Comparison of ENCODE assay signal across 8 cellular contexts in genomic region chr11:36306888-36307287, GRCh38. TPM values are rescaled to one million over a fixed set of nuclear protein-coding genes. Genes with fewer than 3 reads are reported as not detected.
DNase-seq lines count a peak whose midpoint lies in the region; ATAC-seq and TF ChIP-seq lines count a peak whose summit lies in the region.

No MANE protein-coding gene starts in this region.

- peaks cover 8% of the 10 kb centered on the region for H3K27me3 Mint-ChIP-seq in activated CD4-positive, alpha-beta T cell treated with anti-CD3 and anti-CD28 coated beads, Interleukin-2, amount 10 ng/mL, durations not matched to agents 24 days and 14 days
- H3K27me3 Mint-ChIP-seq in endodermal cell (ENCODE audit: insufficient read depth), result peaks cover 29% of the 10 kb centered on the region

- H3K4me1 ChIP-seq in OCI-LY1 (ENCODE audit: insufficient read depth, low read length, severe bottlenecking) (no peaks in the 10 kb centered on the region), endodermal cell (ENCODE audit: control insufficient read depth, insufficient read depth, low read length) (no peaks in the 10 kb centered on the region)

- 33 to 42% methylated on average over 3 of the region's 3 CpGs for WGBS in endodermal cell (ENCODE audit: insufficient coverage in 1 of 2, insufficient read length in 1 of 2), 2 experiments

- H3K27ac ChIP-seq in OCI-LY1 (ENCODE audit: low read depth, low read length, poor library complexity, severe bottlenecking), result no peak overlapping the region
- H3K27ac ChIP-seq in endodermal cell (ENCODE audit: low read depth, low read length), result no peak overlapping the region

- no peak for ATAC-seq in stimulated activated naive CD8-positive, alpha-beta T cell treated with anti-CD3 and anti-CD28 coated beads, Interleukin-15, Interleukin-2, amounts not matched to agents 100 U/mL and 50 U/mL, for 24 hours
- no peak for ATAC-seq in HG03432 (IDR thresholded peaks at IDR 0.05; ENCODE audit: unreplicated experiment)

- H3K27me3 ChIP-seq in OCI-LY1 (ENCODE audit: insufficient read depth, low read length), result no peaks in the 10 kb centered on the region
- H3K27me3 ChIP-seq in endodermal cell (ENCODE audit: control insufficient read depth, insufficient read depth, low read length, poor library complexity, severe bottlenecking), result peaks cover 19% of the 10 kb centered on the region

- H3K36me3 ChIP-seq in OCI-LY1 (ENCODE audit: insufficient read depth, low read length) (no peaks in the 10 kb centered on the region), endodermal cell (ENCODE audit: control insufficient read depth, insufficient read depth, low read length) (no peaks in the 10 kb centered on the region)

- H3K4me1 Mint-ChIP-seq in activated CD4-positive, alpha-beta T cell treated with anti-CD3 and anti-CD28 coated beads, Interleukin-2, amount 10 ng/mL, durations not matched to agents 24 days and 14 days, result peaks cover 4% of the 10 kb centered on the region
- H3K4me1 Mint-ChIP-seq in endodermal cell, result no peaks in the 10 kb centered on the region

- peaks cover 4% of the 10 kb centered on the region for H3K9me3 Mint-ChIP-seq in activated CD4-positive, alpha-beta T cell treated with anti-CD3 and anti-CD28 coated beads, Interleukin-2, amount 10 ng/mL, durations not matched to agents 24 days and 14 days
- H3K9me3 Mint-ChIP-seq in endodermal cell, result peaks cover 2% of the 10 kb centered on the region

- no peaks in the 10 kb centered on the region for H3K79me2 ChIP-seq in OCI-LY1 (ENCODE audit: insufficient read depth, low read length)

- intact Hi-C loops in activated CD4-positive, alpha-beta T cell treated with anti-CD3 and anti-CD28 coated beads, Interleukin-2, amount 10 ng/mL, durations not matched to agents 24 days and 14 days (cut with micrococcal nuclease), result loop anchor here (1.0 kb wide), 3 partner anchors 46 to 185 kb away; no protein-coding TSS in a partner anchor

- H3K9me3 ChIP-seq in OCI-LY1 (ENCODE audit: low read length), result no peaks in the 10 kb centered on the region
- no peaks in the 10 kb centered on the region for H3K9me3 ChIP-seq in endodermal cell (ENCODE audit: control insufficient read depth, low read length)

- H3K4me2 ChIP-seq in OCI-LY1 (ENCODE audit: low read length), result no peak overlapping the region

- no peak overlapping the region for H2AFZ ChIP-seq in OCI-LY1 (ENCODE audit: low read length)

- H3K4me3 ChIP-seq in OCI-LY1 (ENCODE audit: low read depth, low read length, poor library complexity, severe bottlenecking) (no peak overlapping the region), endodermal cell (ENCODE audit: low read length) (no peak overlapping the region)

- H3F3A ChIP-seq in OCI-LY1 (ENCODE audit: insufficient read depth, low read length), result no peaks in the 10 kb centered on the region

- H3K4me3 Mint-ChIP-seq in activated CD4-positive, alpha-beta T cell treated with anti-CD3 and anti-CD28 coated beads, Interleukin-2, amount 10 ng/mL, durations not matched to agents 24 days and 14 days, result no peak overlapping the region
- no peak overlapping the region for H3K4me3 Mint-ChIP-seq in endodermal cell

- H3K9me2 ChIP-seq in OCI-LY1 (ENCODE audit: low read depth, low read length), result no peaks in the 10 kb centered on the region

- no peaks in the 10 kb centered on the region for H3K36me3 Mint-ChIP-seq in activated CD4-positive, alpha-beta T cell treated with anti-CD3 and anti-CD28 coated beads, Interleukin-2, amount 10 ng/mL, durations not matched to agents 24 days and 14 days (ENCODE audit: low read depth)
- no peaks in the 10 kb centered on the region for H3K36me3 Mint-ChIP-seq in endodermal cell (ENCODE audit: low read depth)

- peak; percentile 72 for DNase-seq in activated CD4-positive, alpha-beta T cell treated with anti-CD3 and anti-CD28 coated beads, Interleukin-2, amount 10 ng/mL, durations not matched to agents 24 days and 14 days
- DNase-seq in activated CD4-positive, alpha-beta T cell treated with anti-CD3 and anti-CD28 coated beads, Interleukin-2, amount 50 U/mL, for 4 hours, result no peak
- DNase-seq in endodermal cell (peak; percentile 66), NCI-H226 (no peak)
- peak; percentile 14 for DNase-seq in stimulated activated naive CD8-positive, alpha-beta T cell treated with anti-CD3 and anti-CD28 coated beads, Interleukin-15, Interleukin-2, amounts not matched to agents 100 U/mL and 50 U/mL, for 24 hours
- DNase-seq in activated CD4-positive, CD25-positive, alpha-beta regulatory T cell treated with anti-CD3 and anti-CD28 coated beads, Interleukin-2, amount 50 U/mL, for 72 hours, result no peak

- no peaks in the 10 kb centered on the region for H4K20me1 ChIP-seq in OCI-LY1 (ENCODE audit: insufficient read depth, low read length)

- H3K27ac Mint-ChIP-seq in activated CD4-positive, alpha-beta T cell treated with anti-CD3 and anti-CD28 coated beads, Interleukin-2, amount 10 ng/mL, durations not matched to agents 24 days and 14 days, result no peak overlapping the region
- H3K27ac Mint-ChIP-seq in endodermal cell, result no peak overlapping the region

- peak; percentile 41 for TF ChIP-seq CTCF in OCI-LY1 (IDR thresholded peaks at IDR 0.05; ENCODE audit: low read length)
- peak; percentile 79 for TF ChIP-seq CTCF in endodermal cell (conservative IDR thresholded peaks at IDR 0.05)

- no peak overlapping the region for H3K9ac ChIP-seq in OCI-LY1 (ENCODE audit: low read length)
- no peak overlapping the region for H3K9ac ChIP-seq in endodermal cell (ENCODE audit: extremely low read depth, low read length, poor library complexity, severe bottlenecking)

RNA-seq across cellular contexts. Expression of gene PRR5L, which starts 10.8 kb away (rescaled TPM):
- 52.3 and 54.5 TPM in 2 replicates for total RNA-seq in activated CD4-positive, alpha-beta T cell treated with anti-CD3 and anti-CD28 coated beads, Interleukin-2, amount 10 ng/mL, durations not matched to agents 24 days and 14 days
- total RNA-seq in endodermal cell, result 1 to 10 TPM; 5.3 to 7.2 TPM
- 8.3 TPM for polyA plus RNA-seq in endodermal cell (2013, experiment 1 of 2)
- polyA plus RNA-seq in endodermal cell (2013, experiment 2 of 2), result 9.9 TPM

RNA-seq across cellular contexts. Expression of gene COMMD9, which starts 17.7 kb away (rescaled TPM):
- 39.0 and 42.3 TPM in 2 replicates for total RNA-seq in activated CD4-positive, alpha-beta T cell treated with anti-CD3 and anti-CD28 coated beads, Interleukin-2, amount 10 ng/mL, durations not matched to agents 24 days and 14 days
- 10 to 100 TPM; 32.3 to 53.5 TPM for total RNA-seq in endodermal cell
- polyA plus RNA-seq in endodermal cell (2013, experiment 1 of 2), result 34.0 TPM
- polyA plus RNA-seq in endodermal cell (2013, experiment 2 of 2), result 31.4 TPM

Comparison
In these comparisons a context has a peak if more than half of its experiments do, and no peak if none do; other contexts are left out.
1. DNase-seq: peak in activated CD4-positive, alpha-beta T cell treated with anti-CD3 and anti-CD28 coated beads, Interleukin-2, amount 10 ng/mL, durations not matched to agents 24 days and 14 days (single experiment), endodermal cell (single experiment) and stimulated activated naive CD8-positive, alpha-beta T cell treated with anti-CD3 and anti-CD28 coated beads, Interleukin-15, Interleukin-2, amounts not matched to agents 100 U/mL and 50 U/mL, for 24 hours (single experiment); none in activated CD4-positive, alpha-beta T cell treated with anti-CD3 and anti-CD28 coated beads, Interleukin-2, amount 50 U/mL, for 4 hours (0 of 2), activated CD4-positive, CD25-positive, alpha-beta regulatory T cell treated with anti-CD3 and anti-CD28 coated beads, Interleukin-2, amount 50 U/mL, for 72 hours (single experiment) and NCI-H226 (single experiment).